Comparison of ENCODE assay signal across 8 cellular contexts in genomic region chr3:9398715-9399708, GRCh38. TPM values are rescaled to one million over a fixed set of nuclear protein-coding genes. Genes with fewer than 3 reads are reported as not detected.
DNase-seq lines count a peak whose midpoint lies in the region; FAIRE-seq lines count a peak whose summit lies in the region.

No MANE protein-coding gene starts in this region.

- intact Hi-C loops in activated CD4-positive, alpha-beta T cell treated with anti-CD3 and anti-CD28 coated beads, Interleukin-2, amount 10 ng/mL, durations not matched to agents 24 days and 14 days (cut with micrococcal nuclease) = loop anchor here (1.0 to 5.0 kb wide), 4 partner anchors 36 to 1873 kb away; partner anchors contain the start of genes ATG7 and THUMPD3

- peak; percentile 80 for DNase-seq in activated CD4-positive, alpha-beta T cell treated with anti-CD3 and anti-CD28 coated beads, Interleukin-2, amount 10 ng/mL, durations not matched to agents 24 days and 14 days
- DNase-seq in activated CD4-positive, alpha-beta T cell treated with anti-CD3 and anti-CD28 coated beads for 1 hour = no peak
- DNase-seq in NCI-H2029 treated with DMSO at 0.1 percent for 48 hours (lab: John Stamatoyannopoulos, UW) (peak; percentile 81), adipocyte (ENCODE audit: low read depth) (peak; percentile 73), small intestine (peak; percentile 31), NCI-H2196 (lab: John Stamatoyannopoulos, UW; ENCODE audit: unreplicated experiment) (no peak), NCI-H1694 (lab: John Stamatoyannopoulos, UW) (no peak)

- peak overlapping the region; percentile 100 for H3K4me3 Mint-ChIP-seq in activated CD4-positive, alpha-beta T cell treated with anti-CD3 and anti-CD28 coated beads, Interleukin-2, amount 10 ng/mL, durations not matched to agents 24 days and 14 days

- H3K36me3 ChIP-seq in adipocyte (ENCODE audit: control insufficient read depth, insufficient read depth, low read length, severe bottlenecking) (peaks cover 7% of the 10 kb centered on the region), iPS-18a (ENCODE audit: control insufficient read depth, low read depth, low read length) (peaks cover 17% of the 10 kb centered on the region), small intestine (ENCODE audit: control insufficient read depth in 2 of 2, insufficient read depth in 2 of 2, low read length in 2 of 2) (peaks cover 0 to 3% of the 10 kb centered on the region in 2 donors)

- H3K27ac ChIP-seq in iPS-18a (ENCODE audit: low read length) (peak overlapping the region; percentile 83), small intestine (ENCODE audit: low read depth in 1 of 2, low read length in 1 of 2) (peak overlapping the region; percentile 99)

- peak overlapping the region; percentile 96 for H3K4me3 ChIP-seq in adipocyte (ENCODE audit: low read length)
- H3K4me3 ChIP-seq in iPS-18a (ENCODE audit: low read length) = peak overlapping the region; percentile 83
- peak overlapping the region; percentile 99 to 100 for H3K4me3 ChIP-seq in small intestine (ENCODE audit: low read depth in 1 of 2, low read length in 2 of 2)

- 1 to 2% (median 1%) methylated on average over 9 of the region's 9 CpGs for WGBS in small intestine, 3 donors

- peaks cover 38% of the 10 kb centered on the region for H3K36me3 Mint-ChIP-seq in activated CD4-positive, alpha-beta T cell treated with anti-CD3 and anti-CD28 coated beads, Interleukin-2, amount 10 ng/mL, durations not matched to agents 24 days and 14 days (ENCODE audit: low read depth)

- peak overlapping the region; percentile 100 for H3K9ac ChIP-seq in adipocyte (ENCODE audit: low read length)
- H3K9ac ChIP-seq in iPS-18a (ENCODE audit: low read length) = peak overlapping the region; percentile 89

- FAIRE-seq in small intestine (lab: Jason Lieb, UNC) = no peak

- no peaks in the 10 kb centered on the region for H3K27me3 Mint-ChIP-seq in activated CD4-positive, alpha-beta T cell treated with anti-CD3 and anti-CD28 coated beads, Interleukin-2, amount 10 ng/mL, durations not matched to agents 24 days and 14 days

- no peaks in the 10 kb centered on the region for H3K27me3 ChIP-seq in adipocyte (replicated peaks; ENCODE audit: control insufficient read depth, insufficient read depth, low read length)
- no peaks in the 10 kb centered on the region for H3K27me3 ChIP-seq in iPS-18a (ENCODE audit: control insufficient read depth, insufficient read depth, low read length)
- no peaks in the 10 kb centered on the region for H3K27me3 ChIP-seq in small intestine (ENCODE audit: control insufficient read depth in 2 of 2, insufficient read depth in 2 of 2, low read length in 2 of 2)

- H3K27ac Mint-ChIP-seq in activated CD4-positive, alpha-beta T cell treated with anti-CD3 and anti-CD28 coated beads, Interleukin-2, amount 10 ng/mL, durations not matched to agents 24 days and 14 days = peak overlapping the region; percentile 100

- peaks cover 57% of the 10 kb centered on the region for H3K4me1 Mint-ChIP-seq in activated CD4-positive, alpha-beta T cell treated with anti-CD3 and anti-CD28 coated beads, Interleukin-2, amount 10 ng/mL, durations not matched to agents 24 days and 14 days

- H3K9me3 Mint-ChIP-seq in activated CD4-positive, alpha-beta T cell treated with anti-CD3 and anti-CD28 coated beads, Interleukin-2, amount 10 ng/mL, durations not matched to agents 24 days and 14 days = no peaks in the 10 kb centered on the region

- peaks cover 65% of the 10 kb centered on the region for H3K4me1 ChIP-seq in adipocyte (ENCODE audit: control insufficient read depth, insufficient read depth, low read length)
- H3K4me1 ChIP-seq in iPS-18a (ENCODE audit: control insufficient read depth, low read depth, low read length) = peaks cover 54% of the 10 kb centered on the region
- H3K4me1 ChIP-seq in small intestine (ENCODE audit: control insufficient read depth in 2 of 2, insufficient read depth in 1 of 2, low read depth in 1 of 2, low read length in 1 of 2) = peaks cover 5 to 21% of the 10 kb centered on the region in 2 donors

- no peaks in the 10 kb centered on the region for H3K9me3 ChIP-seq in adipocyte (ENCODE audit: control insufficient read depth, low read length)
- no peaks in the 10 kb centered on the region for H3K9me3 ChIP-seq in iPS-18a (ENCODE audit: control insufficient read depth, low read depth, low read length)
- H3K9me3 ChIP-seq in small intestine (ENCODE audit: control insufficient read depth, low read depth) = no peaks in the 10 kb centered on the region

RNA-seq across cellular contexts. Expression of gene SETD5, which starts 1.6 kb away (rescaled TPM):
- 152 and 164 TPM in 2 replicates for total RNA-seq in activated CD4-positive, alpha-beta T cell treated with anti-CD3 and anti-CD28 coated beads, Interleukin-2, amount 10 ng/mL, durations not matched to agents 24 days and 14 days
- 10 to 100 TPM in 2 of 3 donors, 1 to 10 TPM in 1; 9.5 to 28.1 (median 11.9) TPM for polyA plus RNA-seq in small intestine

RNA-seq across cellular contexts. Expression of gene THUMPD3, which starts 36.2 kb away (rescaled TPM):
- total RNA-seq in activated CD4-positive, alpha-beta T cell treated with anti-CD3 and anti-CD28 coated beads, Interleukin-2, amount 10 ng/mL, durations not matched to agents 24 days and 14 days = 58.6 and 64.2 TPM in 2 replicates
- 10 to 100 TPM; 16.2 to 31.9 (median 19.0) TPM for polyA plus RNA-seq in small intestine

Comparison
In these comparisons a context has a peak if more than half of its experiments do, and no peak if none do; other contexts are left out.
1. DNase-seq: peak in activated CD4-positive, alpha-beta T cell treated with anti-CD3 and anti-CD28 coated beads, Interleukin-2, amount 10 ng/mL, durations not matched to agents 24 days and 14 days (single experiment), NCI-H2029 treated with DMSO at 0.1 percent for 48 hours (single experiment), adipocyte (single experiment) and small intestine (single experiment); none in activated CD4-positive, alpha-beta T cell treated with anti-CD3 and anti-CD28 coated beads for 1 hour (single experiment), NCI-H2196 (single experiment) and NCI-H1694 (single experiment).
2. Peak in every context shown above with its lines, with median percentiles within 50 percentile points of each other: H3K4me3 ChIP-seq.